Comparison of ENCODE assay signal across 13 cellular contexts in genomic region chr1:208834346-208835081, GRCh38.
DNase-seq lines count a peak whose midpoint lies in the region; ATAC-seq and TF ChIP-seq lines count a peak whose summit lies in the region.
"Had no signal": no experiment of that assay in that cellular context is flagged by ENCODE, and none has a peak within 500 bp of the region (broad histone marks: within the 10 kb centered on the region; RNA-seq: fewer than 3 reads in every experiment).

No MANE protein-coding gene starts in this region.

- H3K9me3 ChIP-seq in smooth muscle cell (replicated peaks; ENCODE audit: low read depth), result no peaks in the 10 kb centered on the region

- DNase-seq in NCI-H1417 treated with DMSO at 0.1 percent for 48 hours (lab: John Stamatoyannopoulos, UW) (peak; percentile 71), SHP77 treated with DMSO at 0.1 percent for 48 hours (lab: John Stamatoyannopoulos, UW) (peak; percentile 62), glomerular endothelial cell (ENCODE audit: extremely low read depth, low read depth, low spot score) (peak; percentile 10), smooth muscle cell (lab: John Stamatoyannopoulos, UW; ENCODE audit: unreplicated experiment) (no peak), COR-L47 (lab: John Stamatoyannopoulos, UW) (no peak), HuH-7.5 (ENCODE audit: low spot score) (no peak)
- DNase-seq: activated CD4-positive, alpha-beta memory T cell treated with anti-CD3 and anti-CD28 coated beads, Interleukin-2, amount 10 ng/mL, durations not matched to agents 7 days and 5 days; effector CD8-positive, alpha-beta T cell; naive B cell; PC-9; T-helper 9 cell had no signal

- WGBS in smooth muscle cell (ENCODE audit: low lambda C conversion rate), result 42% methylated on average over 11 of the region's 11 CpGs

- TF ChIP-seq CTCF in smooth muscle cell (IDR thresholded peaks at IDR 0.05; ENCODE audit: borderline replicate concordance, insufficient read depth, poor library complexity, severe bottlenecking), result no peak

- H3K4me2 ChIP-seq in smooth muscle cell, result peak overlapping the region; percentile 63
- H3K4me2 ChIP-seq: PC-9 had no signal

- peaks cover 7% of the 10 kb centered on the region for H3K27me3 ChIP-seq in smooth muscle cell (ENCODE audit: low read depth)

- peak overlapping the region; percentile 7 for H2AFZ ChIP-seq in smooth muscle cell (ENCODE audit: low read depth)
- H2AFZ ChIP-seq: PC-9 had no signal

- ATAC-seq in HG02970 (IDR thresholded peaks at IDR 0.05; ENCODE audit: low FRiP score, unreplicated experiment), result no peak
- ATAC-seq: stimulated activated memory B cell treated with anti-CD40 and anti-IgM and Interleukin-4, amounts not matched to agents 10 μg/mL and 1 μg/mL and 100 μg/mL, for 72 hours had no signal

- no peak overlapping the region for H3K27ac ChIP-seq in smooth muscle cell (ENCODE audit: low read depth)
- H3K27ac ChIP-seq: PC-9 had no signal

- H3F3A ChIP-seq in smooth muscle cell (ENCODE audit: low read depth), result no peaks in the 10 kb centered on the region

- H3K4me3 ChIP-seq in smooth muscle cell, result no peak overlapping the region
- H3K4me3 ChIP-seq: PC-9 had no signal

- no peaks in the 10 kb centered on the region for H3K79me2 ChIP-seq in smooth muscle cell (ENCODE audit: low read depth)

- H3K36me3 ChIP-seq in smooth muscle cell (ENCODE audit: low read depth), result no peaks in the 10 kb centered on the region

- H3K4me1 ChIP-seq in smooth muscle cell (ENCODE audit: low read depth), result peaks cover 19% of the 10 kb centered on the region

- H4K20me1 ChIP-seq in smooth muscle cell (ENCODE audit: low read depth), result no peaks in the 10 kb centered on the region

- no peak overlapping the region for H3K9ac ChIP-seq in smooth muscle cell (ENCODE audit: low read depth)

Comparison
In these comparisons a context has a peak if more than half of its experiments do, and no peak if none do; other contexts are left out.
1. DNase-seq: peak in NCI-H1417 treated with DMSO at 0.1 percent for 48 hours (single experiment), SHP77 treated with DMSO at 0.1 percent for 48 hours (single experiment) and glomerular endothelial cell (single experiment); none in smooth muscle cell (single experiment), COR-L47 (single experiment) and HuH-7.5 (single experiment).